Comparison of ENCODE assay signal across 27 cellular contexts in the genomic region with DNA sequence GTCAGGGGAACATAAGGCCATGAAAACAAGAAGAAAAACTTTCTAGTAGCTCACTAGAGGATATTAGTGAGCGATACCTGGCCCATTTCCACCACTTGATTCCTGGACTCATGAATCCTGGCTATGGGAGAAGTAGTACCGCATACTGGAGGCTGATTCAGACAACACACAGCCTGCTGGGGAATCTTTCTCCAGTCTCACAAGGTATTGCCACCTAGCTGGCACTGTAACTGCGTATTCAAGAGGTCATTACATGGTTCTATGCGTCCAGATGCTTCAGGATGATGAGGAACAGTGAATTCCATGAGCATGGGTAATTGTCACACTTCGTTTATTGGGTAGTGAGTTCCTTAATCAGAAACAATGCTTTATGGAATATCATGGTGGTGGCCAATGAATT.
"Had no signal": no experiment of that assay in that cellular context is flagged by ENCODE, and none has a peak within 500 bp of the region (broad histone marks: within the 10 kb centered on the region; RNA-seq: fewer than 3 reads in every experiment).

No MANE protein-coding gene starts in this region.

- FAIRE-seq: HTR-8/SVneo, K562, RCC 7860 had no signal

- H3K4me3 ChIP-seq: K562, SJSA1, SK-N-MC had no signal

- H3K27me3 ChIP-seq: SJSA1 had no signal

- H3K4me2 ChIP-seq: KMS-11 had no signal

- H3K9ac ChIP-seq: KMS-11 had no signal

- H3K9me3 ChIP-seq: SJSA1 had no signal

- H3K27ac ChIP-seq: HL-60, KMS-11, SJSA1, SK-N-MC had no signal

- DNase-seq: Kasumi-1, MV-4-11, NCI-H1092, NCI-H1105 treated with DMSO at 0.1 percent for 48 hours, NCI-H1417 treated with DMSO at 0.1 percent for 48 hours, NCI-H146, NCI-H1694 treated with DMSO at 0.1 percent for 48 hours, NCI-H1930, NCI-H2081, NCI-H2107, NCI-H2171, NCI-H226, NCI-H446, NCI-H510A, NCI-H524 treated with DMSO at 0.1 percent for 48 hours, NCI-H69, NCI-H774, Right ventricle myocardium superior, RPMI8226, SIG-M5 had no signal

- ATAC-seq: K562 had no signal

- H3K36me3 ChIP-seq: SJSA1 had no signal

- H3K4me1 ChIP-seq: SJSA1 had no signal
